8 cellular contexts compared by ENCODE assay signal in genomic region chr4:184536070-184536880, GRCh38.
A peak's percentile ranks its signal among the peaks of the same experiment; 100 is the strongest.
DNase-seq lines count a peak whose midpoint lies in the region; ATAC-seq and TF ChIP-seq lines count a peak whose summit lies in the region.

No MANE protein-coding gene starts in this region.

- peak overlapping the region; percentile 97 for H3K27ac Mint-ChIP-seq in HFFc6
- peak overlapping the region; percentile 96 to 99 (median 98) for H3K27ac Mint-ChIP-seq in brain
- peak overlapping the region; percentile 98 for H3K27ac Mint-ChIP-seq in mesothelial cell of epicardium

- H3K4me1 Mint-ChIP-seq in HFFc6 (ENCODE audit: low read depth) (peaks cover 44% of the 10 kb centered on the region), brain (peaks cover 38% of the 10 kb centered on the region), mesothelial cell of epicardium (peaks cover 33% of the 10 kb centered on the region)

- DNase-seq in HFFc6 (no peak), mesothelial cell of epicardium (ENCODE audit: low spot score in 2 of 2, unreplicated experiment in 2 of 2) (no peak), iPS-NIHi11 (ENCODE audit: low spot score) (no peak), GM20000 (ENCODE audit: low spot score) (no peak), cerebellar cortex (ENCODE audit: low spot score) (no peak)

- no peak for ATAC-seq in GM21717 (IDR thresholded peaks at IDR 0.05; ENCODE audit: unreplicated experiment)

- TF ChIP-seq CTCF in 22Rv1 (IDR thresholded peaks at IDR 0.05) = no peak
- no peak for TF ChIP-seq CTCF in HFFc6 (IDR thresholded peaks at IDR 0.05)
- no peak for TF ChIP-seq CTCF in brain (conservative IDR thresholded peaks at IDR 0.05)
- no peak for TF ChIP-seq CTCF in mesothelial cell of epicardium (IDR thresholded peaks at IDR 0.05; ENCODE audit: unreplicated experiment)
- TF ChIP-seq CTCF in GM20000 (IDR thresholded peaks at IDR 0.05; ENCODE audit: extremely low read depth, missing control alignments) = no peak

- H3K9me3 Mint-ChIP-seq in HFFc6 (no peaks in the 10 kb centered on the region), brain (peaks cover 0 to 7% (median 3%) of the 10 kb centered on the region in 5 experiments), mesothelial cell of epicardium (no peaks in the 10 kb centered on the region)

- H3K4me3 Mint-ChIP-seq in HFFc6 = peak overlapping the region; percentile 94
- peak overlapping the region; percentile 92 to 96 (median 95) for H3K4me3 Mint-ChIP-seq in brain
- H3K4me3 Mint-ChIP-seq in mesothelial cell of epicardium = peak overlapping the region; percentile 90

- peak overlapping the region; percentile 81 for H3K27ac ChIP-seq in 22Rv1

- H3K27me3 Mint-ChIP-seq in HFFc6 (ENCODE audit: insufficient read depth) (peaks cover 2% of the 10 kb centered on the region), brain (peaks cover 3% of the 10 kb centered on the region), mesothelial cell of epicardium (ENCODE audit: low read depth) (no peaks in the 10 kb centered on the region)

- H3K36me3 Mint-ChIP-seq in HFFc6 (ENCODE audit: low read depth) (no peaks in the 10 kb centered on the region), brain (peaks cover 11% of the 10 kb centered on the region), mesothelial cell of epicardium (no peaks in the 10 kb centered on the region)
